Comparison of ENCODE assay signal across 1 cellular context in genomic region chr9:137030528-137030927, GRCh38.
TF ChIP-seq lines count a peak whose summit lies in the region.

No MANE protein-coding gene starts in this region.

TF ChIP-seq in HepG2, 621 proteins besides CTCF, POLR2A, EP300 and RAD21:
- TF ChIP-seq LRRFIP1 (CRISPR knock-in tag; conservative IDR thresholded peaks at IDR 0.05) = no peak
- TF ChIP-seq HOMEZ (CRISPR knock-in tag; IDR thresholded peaks at IDR 0.05; ENCODE audit: low read depth) = no peak
- TF ChIP-seq HNRNPL (IDR thresholded peaks at IDR 0.05; ENCODE audit: low read depth, low read length) = peak; percentile 88
- TF ChIP-seq ELK4 (CRISPR knock-in tag; IDR thresholded peaks at IDR 0.05; ENCODE audit: borderline replicate concordance) = no peak
- no peak for TF ChIP-seq SP4 (CRISPR knock-in tag; IDR thresholded peaks at IDR 0.05)
- TF ChIP-seq CREB1 (IDR thresholded peaks at IDR 0.05) = no peak
- TF ChIP-seq CREB1 (CRISPR knock-in tag; IDR thresholded peaks at IDR 0.05) = no peak
- 0 out of 2 replicates have a peak, but pooled peaks have one; percentile 23 for TF ChIP-seq ETV5 (CRISPR knock-in tag; IDR thresholded peaks at IDR 0.05; ENCODE audit: borderline replicate concordance)
- TF ChIP-seq HIC2 (CRISPR knock-in tag; IDR thresholded peaks at IDR 0.05; ENCODE audit: low read depth) = peak; percentile 88
- peak; percentile 84 for TF ChIP-seq ZSCAN25 (CRISPR knock-in tag; IDR thresholded peaks at IDR 0.05)
- TF ChIP-seq ZNF687 (CRISPR knock-in tag; IDR thresholded peaks at IDR 0.05) = peak; percentile 44
- peak; percentile 46; the same call in 1 of the 2 replicates for TF ChIP-seq ZBTB33 (CRISPR knock-in tag; IDR thresholded peaks at IDR 0.05)
- no peak for TF ChIP-seq NR2F6 (IDR thresholded peaks at IDR 0.05)
- TF ChIP-seq NR2F6 (CRISPR knock-in tag; IDR thresholded peaks at IDR 0.05) = peak; percentile 28; the same call in 1 of the 2 replicates
